23 cellular contexts compared by ENCODE assay signal in the genomic region with DNA sequence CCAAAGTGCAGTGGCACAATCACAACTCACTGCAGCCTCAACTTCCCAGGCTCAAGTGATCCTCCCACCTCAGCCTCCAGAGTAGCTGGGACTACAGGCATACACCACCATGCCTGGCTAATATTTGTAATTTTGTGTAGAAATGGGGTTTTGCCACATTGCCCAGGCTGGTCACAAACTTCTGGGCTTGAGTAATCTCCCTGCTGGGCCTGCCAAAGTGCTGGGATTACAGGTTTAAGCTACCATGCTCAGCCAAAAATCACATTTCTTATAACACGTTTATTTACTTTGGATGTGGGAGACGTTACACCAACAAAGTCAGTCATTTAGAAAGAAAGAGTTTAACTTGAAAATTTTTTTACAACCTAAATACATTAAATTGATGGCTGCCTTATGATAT.
DNase-seq lines count a peak whose midpoint lies in the region; ATAC-seq lines count a peak whose summit lies in the region.
"Had no signal": no experiment of that assay in that cellular context is flagged by ENCODE, and none has a peak within 500 bp of the region (broad histone marks: within the 10 kb centered on the region; RNA-seq: fewer than 3 reads in every experiment).

No MANE protein-coding gene starts in this region.

- no peak for ATAC-seq in activated naive CD4-positive, alpha-beta T cell treated with anti-CD3 and anti-CD28 coated beads, Interleukin-2, amount 50 U/mL, for 72 hours
- no peak for ATAC-seq in HG03135 (IDR thresholded peaks at IDR 0.05; ENCODE audit: unreplicated experiment)

- no peaks in the 10 kb centered on the region for H3K9me3 ChIP-seq in MG63
- H3K9me3 ChIP-seq: BE2C, BLaER1 had no signal

- peaks cover 14 to 15% of the 10 kb centered on the region in 2 donors for H3K9me3 Mint-ChIP-seq in activated naive CD4-positive, alpha-beta T cell treated with anti-CD3 and anti-CD28 coated beads, Interleukin-2, amount 50 U/mL, for 72 hours

- H3K27me3 ChIP-seq in MG63, result no peaks in the 10 kb centered on the region
- H3K27me3 ChIP-seq: BE2C, BLaER1 had no signal

- peaks cover 0 to 4% of the 10 kb centered on the region in 2 donors for H3K36me3 Mint-ChIP-seq in activated naive CD4-positive, alpha-beta T cell treated with anti-CD3 and anti-CD28 coated beads, Interleukin-2, amount 50 U/mL, for 72 hours
- H3K36me3 Mint-ChIP-seq: CD14-positive monocyte; CD4-positive, alpha-beta memory T cell; CD4-positive, CD25-positive, alpha-beta regulatory T cell; CD8-positive, alpha-beta memory T cell had no signal

- no peaks in the 10 kb centered on the region for H3K36me3 ChIP-seq in MG63
- H3K36me3 ChIP-seq: BE2C, BLaER1 had no signal

- H3K27ac Mint-ChIP-seq in activated naive CD4-positive, alpha-beta T cell treated with anti-CD3 and anti-CD28 coated beads, Interleukin-2, amount 50 U/mL, for 72 hours, result no peak overlapping the region
- H3K27ac Mint-ChIP-seq: CD14-positive monocyte; CD4-positive, alpha-beta memory T cell; CD4-positive, CD25-positive, alpha-beta regulatory T cell; CD8-positive, alpha-beta memory T cell had no signal

- no peak overlapping the region for H3K4me3 ChIP-seq in MG63
- H3K4me3 ChIP-seq: BLaER1, GM12878 had no signal

- peak; percentile 77 for DNase-seq in MG63
- DNase-seq in astrocyte of the hippocampus (ENCODE audit: low read depth, low spot score), result peak; percentile 45
- DNase-seq in stromal cell of bone marrow (ENCODE audit: low read depth), result peak; percentile 7
- DNase-seq in activated naive CD4-positive, alpha-beta T cell treated with anti-CD3 and anti-CD28 coated beads, Interleukin-2, amount 50 U/mL, for 72 hours (ENCODE audit: low spot score in 2 of 2), result no peak
- DNase-seq: 8988T; ACHN; BE2C; C1 segment of cervical spinal cord; CD4-positive, alpha-beta memory T cell; CD4-positive, CD25-positive, alpha-beta regulatory T cell; CD8-positive, alpha-beta memory T cell; COR-L47; DMS 273 treated with DMSO at 0.1 percent for 48 hours; DMS153; DMS53; DMS79; DND-41; EL; GDM1 had no signal

Comparison
In these comparisons a context has a peak if more than half of its experiments do, and no peak if none do; other contexts are left out.
1. DNase-seq: peak in MG63 (single experiment), astrocyte of the hippocampus (single experiment) and stromal cell of bone marrow (single experiment); none in activated naive CD4-positive, alpha-beta T cell treated with anti-CD3 and anti-CD28 coated beads, Interleukin-2, amount 50 U/mL, for 72 hours (0 of 2).